Comparison of ENCODE assay signal across 8 cellular contexts in genomic region chr14:77707355-77707723, GRCh38. TPM values are rescaled to one million over a fixed set of nuclear protein-coding genes. Genes with fewer than 3 reads are reported as not detected.
A peak's percentile ranks its signal among the peaks of the same experiment; 100 is the strongest.
DNase-seq lines count a peak whose midpoint lies in the region; ATAC-seq, FAIRE-seq and TF ChIP-seq lines count a peak whose summit lies in the region.

No MANE protein-coding gene starts in this region.

- H3K4me3 ChIP-seq in CD4-positive, alpha-beta memory T cell (ENCODE audit: low read length in 2 of 2) = peak overlapping the region; percentile 90 to 97
- H3K4me3 ChIP-seq in astrocyte of the spinal cord (ENCODE audit: low read depth, low read length) (peak overlapping the region; percentile 94), iPS DF 6.9 (ENCODE audit: low read length) (peak overlapping the region; percentile 82)

- peak overlapping the region; percentile 80 for H3K27ac ChIP-seq in CD4-positive, alpha-beta memory T cell (ENCODE audit: low read depth, low read length)
- no peak overlapping the region for H3K27ac ChIP-seq in iPS DF 6.9 (ENCODE audit: low read length)

- WGBS in iPS DF 6.9 (ENCODE audit: insufficient coverage, insufficient read length) = no CpG with 5 or more reads among the region's 14 CpGs

- peaks cover 29% of the 10 kb centered on the region for H3K36me3 ChIP-seq in CD4-positive, alpha-beta memory T cell (ENCODE audit: insufficient read depth, low read length)
- peaks cover 12% of the 10 kb centered on the region; the same call in 1 of the 2 replicates for H3K36me3 ChIP-seq in iPS DF 6.9 (ENCODE audit: control insufficient read depth, insufficient read depth, low read length)

- no peaks in the 10 kb centered on the region for H3K27me3 ChIP-seq in CD4-positive, alpha-beta memory T cell (ENCODE audit: insufficient read depth, low read length)
- H3K27me3 ChIP-seq in iPS DF 6.9 (ENCODE audit: control insufficient read depth, insufficient read depth, low read length) = no peaks in the 10 kb centered on the region

- intact Hi-C loops in CD4-positive, alpha-beta memory T cell (cut with micrococcal nuclease) = loop anchor here (5.0 to 10.0 kb wide), 3 partner anchors 105 to 385 kb away; partner anchors contain the start of genes GSTZ1, POMT2, SAMD15 and TMED8
- intact Hi-C loops in sciatic nerve (cut with DNase I) = no loop called here

- peaks cover 26 to 46% (median 38%) of the 10 kb centered on the region in 4 donors for H3K4me1 Mint-ChIP-seq in CD4-positive, alpha-beta memory T cell

- peak overlapping the region; percentile 95 to 100 (median 98) for H3K4me3 Mint-ChIP-seq in CD4-positive, alpha-beta memory T cell

- ATAC-seq in HG02973 (IDR thresholded peaks at IDR 0.05; ENCODE audit: unreplicated experiment) (peak; percentile 12), sciatic nerve (peak; percentile 59)

- in situ Hi-C loops in astrocyte of the spinal cord (cut with HindIII; ENCODE audit: low sequenced_read_pairs) = no loop called here

- H3K4me1 ChIP-seq in CD4-positive, alpha-beta memory T cell (ENCODE audit: insufficient read depth, low read length) = peaks cover 33% of the 10 kb centered on the region
- H3K4me1 ChIP-seq in iPS DF 6.9 (ENCODE audit: control insufficient read depth, insufficient read depth, low read length) = no peaks in the 10 kb centered on the region

- H3K9me3 ChIP-seq in CD4-positive, alpha-beta memory T cell (ENCODE audit: control insufficient read depth in 1 of 2, low read length in 2 of 2) = no peaks in the 10 kb centered on the region
- H3K9me3 ChIP-seq in iPS DF 6.9 (ENCODE audit: control insufficient read depth, insufficient read depth, low read length) = no peaks in the 10 kb centered on the region

- no peaks in the 10 kb centered on the region for H3K27me3 Mint-ChIP-seq in CD4-positive, alpha-beta memory T cell

- peaks cover 15 to 42% of the 10 kb centered on the region in 2 donors for H3K36me3 Mint-ChIP-seq in CD4-positive, alpha-beta memory T cell

- H3K27ac Mint-ChIP-seq in CD4-positive, alpha-beta memory T cell = peak overlapping the region; percentile 83 to 99 (median 96)

- peak; percentile 55 for TF ChIP-seq CTCF in astrocyte of the spinal cord (IDR thresholded peaks at IDR 0.05; ENCODE audit: low read depth, low read length)

- POLR2A ChIA-PET in CD4-positive, alpha-beta memory T cell (lab: Charles Lee; ENCODE audit: partially characterized antibody) = no interaction called here

- FAIRE-seq in GM18507 (lab: Jason Lieb, UNC) = peak; percentile 39

- DNase-seq in CD4-positive, alpha-beta memory T cell = no peak
- DNase-seq in GM18507 (ENCODE audit: extremely low spot score, insufficient read length, low read depth) (no peak), NCI-H2196 (lab: John Stamatoyannopoulos, UW; ENCODE audit: unreplicated experiment) (peak; percentile 23), astrocyte of the spinal cord (ENCODE audit: low read depth, low spot score) (peak; percentile 43), iPS DF 6.9 (ENCODE audit: low read depth, low spot score) (no peak), sciatic nerve (ENCODE audit: low spot score) (no peak)
- DNase-seq in stimulated activated CD4-positive, alpha-beta T cell treated with anti-CD3 and anti-CD28 coated beads, Interleukin-15, amount 100 ng/mL, for 24 hours = no peak

- peaks cover 0 to 5% (median 0%) of the 10 kb centered on the region in 8 donors for H3K9me3 Mint-ChIP-seq in CD4-positive, alpha-beta memory T cell

- CTCF ChIA-PET in CD4-positive, alpha-beta memory T cell (lab: Charles Lee; ENCODE audit: partially characterized antibody) = interaction anchor here (1.5 kb wide), 1 partner anchor 330 kb away, joined by 3 read pairs; the partner anchor contains the start of genes SAMD15 and TMED8

RNA-seq across cellular contexts. Expression of gene ALKBH1, which starts 0.5 kb away (rescaled TPM):
- total RNA-seq in CD4-positive, alpha-beta memory T cell = 10 to 100 TPM; 16.2 to 20.1 TPM
- polyA plus RNA-seq in CD4-positive, alpha-beta memory T cell = 1 to 10 TPM; 5.8 to 9.7 TPM
- 15.4 TPM for total RNA-seq in sciatic nerve

RNA-seq across cellular contexts. Expression of gene SLIRP, which starts 0.6 kb away (rescaled TPM):
- 10 to 100 TPM; 37.5 to 40.6 TPM for total RNA-seq in CD4-positive, alpha-beta memory T cell
- 100 to 1,000 TPM; 211 to 334 TPM for polyA plus RNA-seq in CD4-positive, alpha-beta memory T cell
- 82.3 TPM for total RNA-seq in sciatic nerve

RNA-seq across cellular contexts. Expression of gene SNW1, which starts 53.6 kb away (rescaled TPM):
- 10 to 100 TPM; 92.1 to 99.7 TPM for total RNA-seq in CD4-positive, alpha-beta memory T cell
- 10 to 100 TPM; 54.4 to 90.8 TPM for polyA plus RNA-seq in CD4-positive, alpha-beta memory T cell
- 69.3 TPM for total RNA-seq in sciatic nerve

Comparison
In these comparisons a context has a peak if more than half of its experiments do, and no peak if none do; other contexts are left out.
1. DNase-seq: peak in NCI-H2196 (single experiment) and astrocyte of the spinal cord (single experiment); none in CD4-positive, alpha-beta memory T cell (0 of 5), GM18507 (single experiment), iPS DF 6.9 (single experiment), sciatic nerve (single experiment) and stimulated activated CD4-positive, alpha-beta T cell treated with anti-CD3 and anti-CD28 coated beads, Interleukin-15, amount 100 ng/mL, for 24 hours (single experiment).
2. Peak in every context shown above with its lines, with median percentiles within 50 percentile points of each other: H3K4me3 ChIP-seq.